Comparison of ENCODE assay signal across 23 cellular contexts in genomic region chr10:52220947-52221346, GRCh38.
"Had no signal": no experiment of that assay in that cellular context is flagged by ENCODE, and none has a peak within 500 bp of the region (broad histone marks: within the 10 kb centered on the region; RNA-seq: fewer than 3 reads in every experiment).

No MANE protein-coding gene starts in this region.

- H3K36me3 ChIP-seq: left lung, neural progenitor cell, ovary, right atrium auricular region, sigmoid colon, stomach, thoracic aorta, transverse colon had no signal

- H3K4me2 ChIP-seq: hepatocyte, neural progenitor cell had no signal

- H3K4me1 ChIP-seq: neural progenitor cell, right atrium auricular region, sigmoid colon had no signal

- H3K79me2 ChIP-seq: hepatocyte had no signal

- H3K4me3 ChIP-seq: coronary artery, dorsolateral prefrontal cortex, hepatocyte, left lung, lung, neural progenitor cell, ovary, right atrium auricular region, sigmoid colon, stomach, thoracic aorta, transverse colon had no signal

- H3K27ac ChIP-seq: coronary artery, dorsolateral prefrontal cortex, hepatocyte, left lung, neural progenitor cell, ovary, right atrium auricular region, sigmoid colon, stomach, thoracic aorta, transverse colon had no signal

- H3K27me3 ChIP-seq: dorsolateral prefrontal cortex, hepatocyte, left lung, neural progenitor cell, ovary, right atrium auricular region, sigmoid colon, stomach, transverse colon had no signal

- H2AFZ ChIP-seq: hepatocyte, neural progenitor cell had no signal

- H3K9me3 ChIP-seq: left lung, ovary, right atrium auricular region, sigmoid colon, stomach, thoracic aorta, transverse colon had no signal

- DNase-seq: dorsolateral prefrontal cortex; effector CD8-positive, alpha-beta T cell; foreskin melanocyte; head of caudate nucleus; left lung; mesenchymal stem cell; midbrain; nucleus accumbens; ovary; sigmoid colon; small intestine; stimulated activated CD4-positive, alpha-beta T cell treated with anti-CD3 and anti-CD28 coated beads, Interleukin-12 subunit alpha, Interleukin-12 subunit beta, amount 100 ng/mL, for 4 hours; stimulated activated naive CD4-positive, alpha-beta T cell; stomach; substantia nigra; transverse colon had no signal

- ATAC-seq: left lung; natural killer cell treated with Interleukin-12 subunit alpha and Interleukin-12 subunit beta and Interleukin-15 and Interleukin-18, amount 100 ng/mL, for 72 hours had no signal

- H3K9ac ChIP-seq: neural progenitor cell had no signal
